ENCODE assay signal across 9 cellular contexts in genomic region chr15:51229907-51230328, GRCh38.
DNase-seq lines count a peak whose midpoint lies in the region; ATAC-seq and TF ChIP-seq lines count a peak whose summit lies in the region.
"Had no signal": no experiment of that assay in that cellular context is flagged by ENCODE, and none has a peak within 500 bp of the region (broad histone marks: within the 10 kb centered on the region; RNA-seq: fewer than 3 reads in every experiment).

No MANE protein-coding gene starts in this region.

- no peak overlapping the region for H2BK5ac ChIP-seq in mesendoderm (ENCODE audit: low read length)

- no peak overlapping the region for H3K18ac ChIP-seq in mesendoderm (ENCODE audit: low read length)

- H3K4me2 ChIP-seq in KMS-11 (peak overlapping the region; percentile 2; the same call in 1 of the 2 replicates), mesendoderm (ENCODE audit: low read length) (no peak overlapping the region)

- no peaks in the 10 kb centered on the region for H3K36me3 Mint-ChIP-seq in Caco-2 (ENCODE audit: insufficient read depth, unreplicated experiment)
- H3K36me3 Mint-ChIP-seq in brain = no peaks in the 10 kb centered on the region
- H3K36me3 Mint-ChIP-seq in effector memory CD8-positive, alpha-beta T cell (ENCODE audit: insufficient read depth) = no peaks in the 10 kb centered on the region

- no peaks in the 10 kb centered on the region for H3K4me1 Mint-ChIP-seq in Caco-2 (ENCODE audit: low read depth, unreplicated experiment)
- peaks cover 4% of the 10 kb centered on the region for H3K4me1 Mint-ChIP-seq in brain
- no peaks in the 10 kb centered on the region for H3K4me1 Mint-ChIP-seq in effector memory CD8-positive, alpha-beta T cell (ENCODE audit: low read depth in 2 of 2)

- peak; percentile 24 to 30 for TF ChIP-seq CTCF in Caco-2 (IDR thresholded peaks at IDR 0.05; ENCODE audit: insufficient read depth in 1 of 2, low read depth in 1 of 2, low read length in 1 of 2, severe bottlenecking in 1 of 2, unreplicated experiment in 1 of 2)
- peak; percentile 76 for TF ChIP-seq CTCF in KMS-11 (conservative IDR thresholded peaks at IDR 0.05; ENCODE audit: low read depth, low read length)
- TF ChIP-seq CTCF in brain (conservative IDR thresholded peaks at IDR 0.05) = peak; percentile 75 to 77

- in situ Hi-C loops in HAP-1 (cut with MboI; ENCODE audit: low sequenced_read_pairs) = no loop called here

- POLR2A ChIA-PET in Caco-2 (lab: Charles Lee) = no interaction called here

- H2BK15ac ChIP-seq in mesendoderm (replicated peaks; ENCODE audit: low read depth) = no peak overlapping the region

- no peak overlapping the region for H4K8ac ChIP-seq in mesendoderm (ENCODE audit: low read depth, low read length)

- CTCF ChIA-PET in Caco-2 (lab: Charles Lee) = interaction anchor here (0.6 to 1.7 kb wide), 9 partner anchors 10 to 269 kb away, joined by 3 to 15 read pairs (median 5); no protein-coding TSS in a partner anchor

- H3K79me2 ChIP-seq in KMS-11 (ENCODE audit: insufficient read depth, low read depth) = no peaks in the 10 kb centered on the region
- no peaks in the 10 kb centered on the region for H3K79me2 ChIP-seq in mesendoderm (ENCODE audit: control insufficient read depth, insufficient read depth, low read length)
- H3K79me2 ChIP-seq: parathyroid adenoma had no signal

- H4K20me1 ChIP-seq in KMS-11 (ENCODE audit: insufficient read depth) = no peaks in the 10 kb centered on the region

- no peak overlapping the region for H2AK5ac ChIP-seq in mesendoderm (ENCODE audit: low read length)

- ATAC-seq in effector memory CD8-positive, alpha-beta T cell (replicated peaks) = no peak
- ATAC-seq in GM18861 (IDR thresholded peaks at IDR 0.05; ENCODE audit: unreplicated experiment) (no peak), GM21360 (IDR thresholded peaks at IDR 0.05; ENCODE audit: unreplicated experiment) (no peak)

- no peaks in the 10 kb centered on the region for H3K9me3 ChIP-seq in Caco-2
- no peaks in the 10 kb centered on the region for H3K9me3 ChIP-seq in HAP-1

- no peak overlapping the region for H4K5ac ChIP-seq in mesendoderm (ENCODE audit: low read length)

- H3K36me3 ChIP-seq in Caco-2 (ENCODE audit: control insufficient read depth, insufficient read depth, low read length) (no peaks in the 10 kb centered on the region), KMS-11 (ENCODE audit: insufficient read depth) (no peaks in the 10 kb centered on the region), mesendoderm (ENCODE audit: control insufficient read depth, insufficient read depth, low read length) (no peaks in the 10 kb centered on the region), HAP-1 (replicated peaks) (no peaks in the 10 kb centered on the region)

- H3K4ac ChIP-seq in mesendoderm (ENCODE audit: low read depth, low read length) = no peak overlapping the region

- peak overlapping the region; percentile 66 for H2AFZ ChIP-seq in KMS-11 (ENCODE audit: low read depth)
- H2AFZ ChIP-seq: parathyroid adenoma had no signal

- H3K27me3 ChIP-seq in Caco-2 (replicated peaks; ENCODE audit: control insufficient read depth, insufficient read depth, low read length) (no peaks in the 10 kb centered on the region), KMS-11 (ENCODE audit: insufficient read depth, low read depth) (no peaks in the 10 kb centered on the region), mesendoderm (ENCODE audit: insufficient read depth, low read length, poor library complexity) (no peaks in the 10 kb centered on the region), HAP-1 (ENCODE audit: low read depth) (no peaks in the 10 kb centered on the region; the same call in 1 of the 2 replicates)

- no peak overlapping the region for H3K9ac ChIP-seq in KMS-11
- H3K9ac ChIP-seq in mesendoderm (ENCODE audit: low read length) = no peak overlapping the region
- H3K9ac ChIP-seq: parathyroid adenoma had no signal

- H3K4me3 Mint-ChIP-seq in Caco-2 (ENCODE audit: unreplicated experiment) (no peak overlapping the region), brain (no peak overlapping the region)
- no peak overlapping the region for H3K4me3 Mint-ChIP-seq in effector memory CD8-positive, alpha-beta T cell

- DNase-seq in Caco-2 (no peak), mesendoderm (peak; percentile 80), HAP-1 (ENCODE audit: low spot score in 2 of 2) (no peak)
- DNase-seq in effector memory CD8-positive, alpha-beta T cell = no peak

- H3K27ac Mint-ChIP-seq in Caco-2 (ENCODE audit: unreplicated experiment) (no peak overlapping the region), brain (no peak overlapping the region)
- H3K27ac Mint-ChIP-seq in effector memory CD8-positive, alpha-beta T cell = no peak overlapping the region

- H3K9me3 Mint-ChIP-seq in Caco-2 (ENCODE audit: unreplicated experiment) = no peaks in the 10 kb centered on the region
- no peaks in the 10 kb centered on the region for H3K9me3 Mint-ChIP-seq in brain
- H3K9me3 Mint-ChIP-seq in effector memory CD8-positive, alpha-beta T cell = peaks cover 0 to 2% of the 10 kb centered on the region in 2 donors

- no peaks in the 10 kb centered on the region for H3K79me1 ChIP-seq in mesendoderm (ENCODE audit: low read length)

- intact Hi-C loops in Caco-2 (cut with micrococcal nuclease; ENCODE audit: unreplicated experiment) = loop anchor here (1.0 kb wide), 1 partner anchor 151 kb away; no protein-coding TSS in a partner anchor

- no peaks in the 10 kb centered on the region for H3K4me1 ChIP-seq in Caco-2
- peaks cover 39% of the 10 kb centered on the region for H3K4me1 ChIP-seq in KMS-11 (ENCODE audit: low read depth, poor library complexity, severe bottlenecking)
- H3K4me1 ChIP-seq in mesendoderm (ENCODE audit: control insufficient read depth, low read depth, low read length) = peaks cover 9% of the 10 kb centered on the region
- H3K4me1 ChIP-seq in HAP-1 = no peaks in the 10 kb centered on the region
- H3K4me1 ChIP-seq: parathyroid adenoma had no signal

- no TSS peak for BruUV-seq in Caco-2 (replicated peaks; lab: Mats Ljungman, UMichigan)

- no peak overlapping the region for H2BK120ac ChIP-seq in mesendoderm (ENCODE audit: low read depth, low read length)

- no peak overlapping the region for H3K56ac ChIP-seq in mesendoderm (ENCODE audit: low read length)

- H3K27ac ChIP-seq in KMS-11 = peak overlapping the region; percentile 2; the same call in 1 of the 2 replicates
- H3K27ac ChIP-seq in mesendoderm (ENCODE audit: low read depth, low read length) = no peak overlapping the region
- H3K27ac ChIP-seq: parathyroid adenoma had no signal

- H3K4me3 ChIP-seq in Caco-2 (ENCODE audit: low read depth, low read length) (no peak overlapping the region), KMS-11 (IDR thresholded peaks at IDR 0.05; ENCODE audit: insufficient read depth, low read depth, low read length) (no peak overlapping the region), mesendoderm (ENCODE audit: low read length) (no peak overlapping the region), HAP-1 (no peak overlapping the region)

- no peaks in the 10 kb centered on the region for H3K27me3 Mint-ChIP-seq in Caco-2 (ENCODE audit: insufficient read depth, unreplicated experiment)
- H3K27me3 Mint-ChIP-seq in brain = no peaks in the 10 kb centered on the region
- H3K27me3 Mint-ChIP-seq in effector memory CD8-positive, alpha-beta T cell = peaks cover 22 to 27% of the 10 kb centered on the region in 2 donors

- H3K23ac ChIP-seq in mesendoderm (ENCODE audit: low read length) = no peak overlapping the region

- no CpG with 5 or more reads among the region's 2 CpGs for WGBS in mesendoderm (ENCODE audit: extremely low coverage, insufficient coverage, low lambda C conversion rate)
